ENCODE assay signal across 20 cellular contexts in genomic region chr7:91112902-91113321, GRCh38.
DNase-seq lines count a peak whose midpoint lies in the region; ATAC-seq and TF ChIP-seq lines count a peak whose summit lies in the region.
"Had no signal": no experiment of that assay in that cellular context is flagged by ENCODE, and none has a peak within 500 bp of the region (broad histone marks: within the 10 kb centered on the region; RNA-seq: fewer than 3 reads in every experiment).

No MANE protein-coding gene starts in this region.

- no peaks in the 10 kb centered on the region for H3K9me3 Mint-ChIP-seq in Calu3 (ENCODE audit: low read depth, unreplicated experiment)
- H3K9me3 Mint-ChIP-seq: activated naive CD8-positive, alpha-beta T cell treated with anti-CD3 and anti-CD28 coated beads, Interleukin-2, amount 10 ng/mL, durations not matched to agents 7 days and 5 days; activated T-cell treated with anti-CD3 and anti-CD28 coated beads, Interleukin-2, amount 50 U/mL, for 4 hours; central memory CD8-positive, alpha-beta T cell; naive thymus-derived CD8-positive, alpha-beta T cell had no signal

- TF ChIP-seq CTCF in AG04450 (IDR thresholded peaks at IDR 0.05; ENCODE audit: low read depth, low read length), result no peak
- no peak for TF ChIP-seq CTCF in brain microvascular endothelial cell (IDR thresholded peaks at IDR 0.05; ENCODE audit: low read depth, low read length, missing control alignments)
- no peak for TF ChIP-seq CTCF in Calu3 (IDR thresholded peaks at IDR 0.05; ENCODE audit: unreplicated experiment)

- no TSS peak for BruUV-seq in Calu3 (replicated peaks; lab: Mats Ljungman, UMichigan)

- CTCF ChIA-PET in AG04450 (lab: Charles Lee), result interaction anchor here (0.6 kb wide), 1 partner anchor 11 kb away, joined by 4 read pairs; no protein-coding TSS in a partner anchor
- CTCF ChIA-PET in Calu3 (lab: Charles Lee), result no interaction called here

- no peaks in the 10 kb centered on the region for H3K36me3 Mint-ChIP-seq in Calu3 (ENCODE audit: insufficient read depth, unreplicated experiment)
- H3K36me3 Mint-ChIP-seq: activated naive CD8-positive, alpha-beta T cell treated with anti-CD3 and anti-CD28 coated beads, Interleukin-2, amount 10 ng/mL, durations not matched to agents 7 days and 5 days; CD4-positive, alpha-beta memory T cell; immature natural killer cell; naive thymus-derived CD8-positive, alpha-beta T cell had no signal

- peak; percentile 49 for ATAC-seq in HG03039 (IDR thresholded peaks at IDR 0.05; ENCODE audit: unreplicated experiment)
- ATAC-seq: activated T-cell treated with anti-CD3 and anti-CD28 coated beads, Interleukin-2, amount 50 U/mL, for 4 hours; lower lobe of right lung; naive thymus-derived CD8-positive, alpha-beta T cell; stimulated activated naive CD8-positive, alpha-beta T cell treated with anti-CD3 and anti-CD28 coated beads, Interleukin-15, Interleukin-2, amounts not matched to agents 100 U/mL and 50 U/mL, for 24 hours; upper lobe of right lung had no signal

- H3K9me3 ChIP-seq in AG04450 (ENCODE audit: control insufficient read depth, insufficient read depth, low read length), result no peaks in the 10 kb centered on the region
- H3K9me3 ChIP-seq: lower lobe of right lung, upper lobe of right lung had no signal

- H3K27ac ChIP-seq in AG04450 (ENCODE audit: low read depth, low read length) (no peak overlapping the region), brain microvascular endothelial cell (no peak overlapping the region)
- H3K27ac ChIP-seq: GM23248, lower lobe of right lung, upper lobe of right lung had no signal

- H3K27me3 ChIP-seq in AG04450 (ENCODE audit: control insufficient read depth, insufficient read depth, low read length), result no peaks in the 10 kb centered on the region
- no peaks in the 10 kb centered on the region for H3K27me3 ChIP-seq in brain microvascular endothelial cell (replicated peaks)
- H3K27me3 ChIP-seq: upper lobe of right lung had no signal

- POLR2A ChIA-PET in AG04450 (lab: Yijun Ruan, JAX), result interaction anchor here (0.7 to 1.4 kb wide), 2 partner anchors 15 to 51 kb away, joined by 4 to 5 read pairs; no protein-coding TSS in a partner anchor

- no peak overlapping the region for H3K4me3 ChIP-seq in AG04450 (ENCODE audit: low read depth, low read length)
- H3K4me3 ChIP-seq in brain microvascular endothelial cell (ENCODE audit: low read depth, low read length), result no peak overlapping the region
- H3K4me3 ChIP-seq: GM23248, lower lobe of right lung, upper lobe of right lung had no signal

- DNase-seq in AG04450 (ENCODE audit: low read depth, low spot score) (peak; percentile 55), brain microvascular endothelial cell (peak; percentile 43), left kidney (ENCODE audit: low read depth, low spot score) (peak; percentile 23), NCI-H82 treated with DMSO at 0.1 percent for 48 hours (lab: John Stamatoyannopoulos, UW; ENCODE audit: unreplicated experiment) (no peak), Calu3 (no peak), NCI-H1694 (lab: John Stamatoyannopoulos, UW) (no peak)
- no peak for DNase-seq in activated CD4-positive, CD25-positive, alpha-beta regulatory T cell treated with anti-CD3 and anti-CD28 coated beads, Interleukin-2, amount 50 U/mL, for 72 hours
- DNase-seq: activated CD4-positive, alpha-beta T cell treated with anti-CD3 and anti-CD28 coated beads, Interleukin-2, amount 50 U/mL, for 48 hours; activated naive CD8-positive, alpha-beta T cell treated with anti-CD3 and anti-CD28 coated beads, Interleukin-2, amount 10 ng/mL, durations not matched to agents 7 days and 5 days; activated T-cell treated with anti-CD3 and anti-CD28 coated beads, Interleukin-2, amount 50 U/mL, for 4 hours; CD4-positive, alpha-beta memory T cell; GM23248; immature natural killer cell; lower lobe of right lung; naive thymus-derived CD8-positive, alpha-beta T cell; NCI-H82; stimulated activated naive CD8-positive, alpha-beta T cell treated with anti-CD3 and anti-CD28 coated beads, Interleukin-15, Interleukin-2, amounts not matched to agents 100 U/mL and 50 U/mL, for 24 hours; upper lobe of right lung had no signal

- H3K27ac Mint-ChIP-seq in Calu3 (ENCODE audit: unreplicated experiment), result no peak overlapping the region
- H3K27ac Mint-ChIP-seq: activated naive CD8-positive, alpha-beta T cell treated with anti-CD3 and anti-CD28 coated beads, Interleukin-2, amount 10 ng/mL, durations not matched to agents 7 days and 5 days; CD4-positive, alpha-beta memory T cell; immature natural killer cell; naive thymus-derived CD8-positive, alpha-beta T cell had no signal

- in situ Hi-C loops in brain microvascular endothelial cell (cut with HindIII; ENCODE audit: low pct_ligation_motif_present, low sequenced_read_pairs), result no loop called here

- intact Hi-C loops in Calu3 (cut with micrococcal nuclease; ENCODE audit: unreplicated experiment), result no loop called here

- H3K4me3 Mint-ChIP-seq in Calu3 (ENCODE audit: low read depth, unreplicated experiment), result no peak overlapping the region
- H3K4me3 Mint-ChIP-seq: activated naive CD8-positive, alpha-beta T cell treated with anti-CD3 and anti-CD28 coated beads, Interleukin-2, amount 10 ng/mL, durations not matched to agents 7 days and 5 days; activated T-cell treated with anti-CD3 and anti-CD28 coated beads, Interleukin-2, amount 50 U/mL, for 4 hours; CD4-positive, alpha-beta memory T cell; central memory CD8-positive, alpha-beta T cell; immature natural killer cell; naive thymus-derived CD8-positive, alpha-beta T cell had no signal

- no peaks in the 10 kb centered on the region for H3K27me3 Mint-ChIP-seq in Calu3 (ENCODE audit: unreplicated experiment)
- H3K27me3 Mint-ChIP-seq: activated naive CD8-positive, alpha-beta T cell treated with anti-CD3 and anti-CD28 coated beads, Interleukin-2, amount 10 ng/mL, durations not matched to agents 7 days and 5 days; central memory CD8-positive, alpha-beta T cell had no signal

- no peaks in the 10 kb centered on the region for H3K36me3 ChIP-seq in brain microvascular endothelial cell (replicated peaks)
- H3K36me3 ChIP-seq: lower lobe of right lung, upper lobe of right lung had no signal

- H3K4me1 Mint-ChIP-seq in Calu3 (ENCODE audit: low read depth, unreplicated experiment), result no peaks in the 10 kb centered on the region
- H3K4me1 Mint-ChIP-seq: activated naive CD8-positive, alpha-beta T cell treated with anti-CD3 and anti-CD28 coated beads, Interleukin-2, amount 10 ng/mL, durations not matched to agents 7 days and 5 days; CD4-positive, alpha-beta memory T cell; central memory CD8-positive, alpha-beta T cell; immature natural killer cell; naive thymus-derived CD8-positive, alpha-beta T cell had no signal

Comparison
In these comparisons a context has a peak if more than half of its experiments do, and no peak if none do; other contexts are left out.
1. DNase-seq: peak in AG04450 (single experiment), brain microvascular endothelial cell (single experiment) and left kidney (single experiment); none in NCI-H82 treated with DMSO at 0.1 percent for 48 hours (single experiment), Calu3 (single experiment), activated CD4-positive, CD25-positive, alpha-beta regulatory T cell treated with anti-CD3 and anti-CD28 coated beads, Interleukin-2, amount 50 U/mL, for 72 hours (single experiment) and NCI-H1694 (single experiment).